Comparison of ENCODE assay signal across 11 cellular contexts in genomic region chr9:36793277-36793676, GRCh38.
A peak's percentile ranks its signal among the peaks of the same experiment; 100 is the strongest.
DNase-seq lines count a peak whose midpoint lies in the region; ATAC-seq and TF ChIP-seq lines count a peak whose summit lies in the region.
"Had no signal": no experiment of that assay in that cellular context is flagged by ENCODE, and none has a peak within 500 bp of the region (broad histone marks: within the 10 kb centered on the region; RNA-seq: fewer than 3 reads in every experiment).

No MANE protein-coding gene starts in this region.

- H3K4me3 ChIP-seq in KMS-11 (IDR thresholded peaks at IDR 0.05; ENCODE audit: insufficient read depth, low read depth, low read length), result no peak overlapping the region
- H3K4me3 ChIP-seq in mammary epithelial cell (replicated peaks in 1 of 3; ENCODE audit: insufficient read depth in 1 of 3, low read depth in 2 of 3, low read length in 3 of 3), result no peak overlapping the region

- H3K4me1 ChIP-seq in KMS-11 (ENCODE audit: low read depth, poor library complexity, severe bottlenecking), result no peaks in the 10 kb centered on the region
- no peaks in the 10 kb centered on the region for H3K4me1 ChIP-seq in mammary epithelial cell (ENCODE audit: insufficient read depth, low read length)

- intact Hi-C loops in mammary epithelial cell (cut with micrococcal nuclease), result no loop called here
- intact Hi-C loops in sciatic nerve (cut with DNase I), result no loop called here

- WGBS in mammary epithelial cell (ENCODE audit: low coverage, missing lambda C conversion rate), result 51% methylated on average over 2 of the region's 2 CpGs

- no peak overlapping the region for H3K4me3 Mint-ChIP-seq in T-helper 2 cell treated with Interferon-gamma antibody and Interleukin-4, amounts not matched to agents 5 μg/mL and 100 μg/mL, for 36 hours
- H3K4me3 Mint-ChIP-seq: activated B cell treated with CpG ODN at 0.5 μM for 24 hours; activated naive CD8-positive, alpha-beta T cell; CD4-positive, alpha-beta T cell had no signal

- CTCF ChIA-PET in mammary epithelial cell (lab: Charles Lee; ENCODE audit: low non-redundant PET), result no interaction called here

- no peak overlapping the region for H3K9ac ChIP-seq in KMS-11
- no peak overlapping the region for H3K9ac ChIP-seq in mammary epithelial cell (ENCODE audit: insufficient read depth, low read length)

- H2AFZ ChIP-seq in KMS-11 (ENCODE audit: low read depth), result no peak overlapping the region
- no peak overlapping the region for H2AFZ ChIP-seq in mammary epithelial cell (ENCODE audit: low read depth, low read length)

- H3K79me2 ChIP-seq in KMS-11 (ENCODE audit: insufficient read depth, low read depth) (no peaks in the 10 kb centered on the region), mammary epithelial cell (ENCODE audit: insufficient read depth, low read length) (no peaks in the 10 kb centered on the region)

- peak; percentile 25 to 31 for DNase-seq in activated T-cell treated with anti-CD3 and anti-CD28 coated beads, Interleukin-2, amount 50 U/mL, for 48 hours
- no peak for DNase-seq in activated T-cell treated with anti-CD3 and anti-CD28 coated beads, Interleukin-2, amount 50 U/mL, for 1 hour
- DNase-seq in mammary epithelial cell, result no peak
- peak; percentile 3 for DNase-seq in sciatic nerve (ENCODE audit: low spot score)
- no peak for DNase-seq in KG1 (lab: John Stamatoyannopoulos, UW)
- DNase-seq in T-helper 2 cell treated with Interferon-gamma antibody and Interleukin-4, amounts not matched to agents 5 μg/mL and 100 μg/mL, for 36 hours (ENCODE audit: low spot score), result no peak
- DNase-seq: activated B cell treated with CpG ODN at 0.5 μM for 24 hours; CD4-positive, alpha-beta T cell had no signal

- dilution Hi-C loops in mammary epithelial cell (cut with HindIII; ENCODE audit: low sequenced_read_pairs), result no loop called here

- H3K27ac Mint-ChIP-seq in T-helper 2 cell treated with Interferon-gamma antibody and Interleukin-4, amounts not matched to agents 5 μg/mL and 100 μg/mL, for 36 hours, result no peak overlapping the region
- H3K27ac Mint-ChIP-seq: activated B cell treated with CpG ODN at 0.5 μM for 24 hours; activated naive CD8-positive, alpha-beta T cell; CD4-positive, alpha-beta T cell had no signal

- H3K4me2 ChIP-seq in KMS-11, result no peak overlapping the region
- no peak overlapping the region for H3K4me2 ChIP-seq in mammary epithelial cell (ENCODE audit: insufficient read depth, low read depth, low read length)

- H3K9me3 Mint-ChIP-seq in T-helper 2 cell treated with Interferon-gamma antibody and Interleukin-4, amounts not matched to agents 5 μg/mL and 100 μg/mL, for 36 hours, result peaks cover 11% of the 10 kb centered on the region

- ATAC-seq in sciatic nerve, result no peak
- no peak for ATAC-seq in HG02884 (IDR thresholded peaks at IDR 0.05; ENCODE audit: unreplicated experiment)

- no TSS peak for BruUV-seq in mammary epithelial cell (replicated peaks; lab: Mats Ljungman, UMichigan)

- H3K27me3 ChIP-seq in KMS-11 (ENCODE audit: insufficient read depth, low read depth) (no peaks in the 10 kb centered on the region), mammary epithelial cell (ENCODE audit: insufficient read depth, low read length) (no peaks in the 10 kb centered on the region)

- H3K4me1 Mint-ChIP-seq in T-helper 2 cell treated with Interferon-gamma antibody and Interleukin-4, amounts not matched to agents 5 μg/mL and 100 μg/mL, for 36 hours (ENCODE audit: low read depth), result no peaks in the 10 kb centered on the region
- H3K4me1 Mint-ChIP-seq: activated B cell treated with CpG ODN at 0.5 μM for 24 hours had no signal

- H3K36me3 ChIP-seq in KMS-11 (ENCODE audit: insufficient read depth) (no peaks in the 10 kb centered on the region), mammary epithelial cell (ENCODE audit: insufficient read depth, low read length) (no peaks in the 10 kb centered on the region)

- in situ Hi-C loops in mammary epithelial cell (cut with MboI; ENCODE audit: low sequenced_read_pairs in 2 of 2), result loop anchor here in 1 of 2 donors (25.0 kb wide), 1 partner anchor 619 kb away; the partner anchor contains the start of gene GRHPR

- H3K9me3 ChIP-seq in mammary epithelial cell (replicated peaks; ENCODE audit: insufficient read depth, low read length), result peaks cover 7% of the 10 kb centered on the region

- no peaks in the 10 kb centered on the region for H4K20me1 ChIP-seq in KMS-11 (ENCODE audit: insufficient read depth)
- H4K20me1 ChIP-seq in mammary epithelial cell (ENCODE audit: insufficient read depth, low read length), result no peaks in the 10 kb centered on the region

- H3K27me3 Mint-ChIP-seq in T-helper 2 cell treated with Interferon-gamma antibody and Interleukin-4, amounts not matched to agents 5 μg/mL and 100 μg/mL, for 36 hours (ENCODE audit: low read depth), result no peaks in the 10 kb centered on the region

- TF ChIP-seq CTCF in KMS-11 (conservative IDR thresholded peaks at IDR 0.05; ENCODE audit: low read depth, low read length), result peak; percentile 66
- TF ChIP-seq CTCF in mammary epithelial cell (conservative IDR thresholded peaks at IDR 0.05 in 1 of 2, IDR thresholded peaks at IDR 0.05 in 1 of 2; ENCODE audit: extremely low read depth in 1 of 2, insufficient read depth in 1 of 2, low read depth in 1 of 2, low read length in 2 of 2), result peak; percentile 9 to 20

- no peaks in the 10 kb centered on the region for H3K36me3 Mint-ChIP-seq in T-helper 2 cell treated with Interferon-gamma antibody and Interleukin-4, amounts not matched to agents 5 μg/mL and 100 μg/mL, for 36 hours (ENCODE audit: low read depth)

- H3K27ac ChIP-seq in KMS-11, result no peak overlapping the region
- no peak overlapping the region for H3K27ac ChIP-seq in mammary epithelial cell (ENCODE audit: insufficient read depth, low read depth, low read length)

Comparison
In these comparisons a context has a peak if more than half of its experiments do, and no peak if none do; other contexts are left out.
1. DNase-seq: peak in activated T-cell treated with anti-CD3 and anti-CD28 coated beads, Interleukin-2, amount 50 U/mL, for 48 hours (2 of 2) and sciatic nerve (single experiment); none in activated T-cell treated with anti-CD3 and anti-CD28 coated beads, Interleukin-2, amount 50 U/mL, for 1 hour (single experiment), mammary epithelial cell (single experiment), KG1 (single experiment) and T-helper 2 cell treated with Interferon-gamma antibody and Interleukin-4, amounts not matched to agents 5 μg/mL and 100 μg/mL, for 36 hours (single experiment).